ENCODE assay signal across 30 cellular contexts in the genomic region with DNA sequence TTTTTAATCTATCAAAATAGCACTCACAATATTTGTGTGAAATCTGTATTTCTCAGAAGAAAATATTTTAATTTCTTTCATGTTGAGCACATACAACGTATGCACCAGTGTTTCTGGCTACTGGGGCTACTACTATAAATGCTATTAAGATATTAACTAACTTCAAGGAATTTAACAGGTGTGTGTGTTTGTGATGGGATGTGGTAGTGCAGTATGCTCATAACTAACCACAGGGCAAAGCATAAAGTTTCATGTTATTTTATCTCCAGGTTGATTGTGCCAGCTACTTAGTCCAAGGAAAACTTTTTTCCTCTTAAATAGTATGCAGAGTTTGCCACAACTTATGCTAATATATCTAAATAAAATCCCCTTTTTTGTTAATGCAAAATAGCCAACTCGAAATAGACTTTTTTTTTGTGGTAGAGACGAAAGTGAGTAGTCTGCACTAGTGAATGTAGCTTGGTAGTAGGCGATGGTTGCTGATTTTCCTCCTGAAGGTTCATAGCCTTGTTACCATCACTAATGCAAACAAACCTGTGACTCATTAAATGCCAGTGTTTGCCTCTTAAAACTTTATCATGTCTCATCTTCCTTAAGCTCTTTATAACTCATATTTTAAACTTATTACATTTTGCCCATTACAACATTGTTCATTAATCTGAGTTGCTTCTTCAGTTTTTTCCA.
"Had no signal": no experiment of that assay in that cellular context is flagged by ENCODE, and none has a peak within 500 bp of the region (broad histone marks: within the 10 kb centered on the region; RNA-seq: fewer than 3 reads in every experiment).

No MANE protein-coding gene starts in this region.

- H3K9me3 ChIP-seq: colonic mucosa, esophagus squamous epithelium, neutrophil, pancreas, psoas muscle, thoracic aorta, upper lobe of left lung had no signal

- ATAC-seq: activated T-cell treated with anti-CD3 and anti-CD28 coated beads, Interleukin-2, amount 50 U/mL, for 4 hours; effector memory CD8-positive, alpha-beta T cell; gastroesophageal sphincter; left colon; pancreas; psoas muscle had no signal

- H3K36me3 Mint-ChIP-seq: brain, memory B cell had no signal

- H3K27me3 ChIP-seq: colonic mucosa, esophagus squamous epithelium, gastroesophageal sphincter, neutrophil, right atrium auricular region, spleen, upper lobe of left lung had no signal

- H3K36me3 ChIP-seq: colonic mucosa, esophagus squamous epithelium, gastroesophageal sphincter, neutrophil, pancreas, right atrium auricular region, spleen, thoracic aorta, upper lobe of left lung had no signal

- H3K4me1 Mint-ChIP-seq: activated B cell treated with CpG ODN at 0.5 μM for 24 hours, memory B cell had no signal

- H3K27ac Mint-ChIP-seq: activated B cell treated with CpG ODN at 0.5 μM for 24 hours; activated naive CD4-positive, alpha-beta T cell treated with anti-CD3 and anti-CD28 coated beads for 36 hours; brain; effector memory CD8-positive, alpha-beta T cell; memory B cell; nephron had no signal

- H3K9me3 Mint-ChIP-seq: activated B cell treated with CpG ODN at 0.5 μM for 24 hours had no signal

- DNase-seq: activated B cell treated with CpG ODN at 0.5 μM for 24 hours; activated CD4-positive, alpha-beta T cell treated with anti-CD3 and anti-CD28 coated beads for 4 hours; activated CD4-positive, alpha-beta T cell treated with anti-CD3 and anti-CD28 coated beads, Interleukin-2, amount 50 U/mL, for 48 hours; activated CD8-positive, alpha-beta memory T cell treated with anti-CD3 and anti-CD28 coated beads, Interleukin-2, amount 50 U/mL, for 48 hours; activated naive CD4-positive, alpha-beta T cell treated with anti-CD3 and anti-CD28 coated beads for 36 hours; activated T-cell treated with anti-CD3 and anti-CD28 coated beads, Interleukin-2, amount 50 U/mL, for 4 hours; anterior cingulate cortex; central memory CD4-positive, alpha-beta T cell; colonic mucosa; dorsolateral prefrontal cortex; effector memory CD8-positive, alpha-beta T cell; esophagus squamous epithelium; head of caudate nucleus; islet precursor cell; left colon; pancreas; psoas muscle; spleen; stimulated activated CD4-positive, alpha-beta T cell treated with anti-CD3 and anti-CD28 coated beads, Interleukin-4, amount 100 ng/mL, for 1 hour; stimulated activated naive CD4-positive, alpha-beta T cell; T-helper 9 cell; upper lobe of left lung had no signal

- H3K4me3 Mint-ChIP-seq: activated B cell treated with CpG ODN at 0.5 μM for 24 hours; activated naive CD4-positive, alpha-beta T cell treated with anti-CD3 and anti-CD28 coated beads for 36 hours; activated T-cell treated with anti-CD3 and anti-CD28 coated beads, Interleukin-2, amount 50 U/mL, for 4 hours; brain; effector memory CD8-positive, alpha-beta T cell; memory B cell; nephron had no signal

- FAIRE-seq: endothelial cell of umbilical vein, pancreas had no signal

- H3K4me1 ChIP-seq: colonic mucosa, esophagus squamous epithelium, gastroesophageal sphincter, pancreas, psoas muscle, right atrium auricular region, spleen had no signal

- H3K27me3 Mint-ChIP-seq: activated B cell treated with CpG ODN at 0.5 μM for 24 hours; brain; effector memory CD8-positive, alpha-beta T cell; memory B cell had no signal

- H3K27ac ChIP-seq: colonic mucosa, dorsolateral prefrontal cortex, esophagus squamous epithelium, gastroesophageal sphincter, neutrophil, pancreas, psoas muscle, right atrium auricular region, spleen, thoracic aorta, upper lobe of left lung had no signal

- H3K4me3 ChIP-seq: colonic mucosa, dorsolateral prefrontal cortex, esophagus squamous epithelium, gastroesophageal sphincter, pancreas, psoas muscle, right atrium auricular region, spleen, thoracic aorta, upper lobe of left lung had no signal
